Comparison of ENCODE assay signal across 13 cellular contexts in the genomic region with DNA sequence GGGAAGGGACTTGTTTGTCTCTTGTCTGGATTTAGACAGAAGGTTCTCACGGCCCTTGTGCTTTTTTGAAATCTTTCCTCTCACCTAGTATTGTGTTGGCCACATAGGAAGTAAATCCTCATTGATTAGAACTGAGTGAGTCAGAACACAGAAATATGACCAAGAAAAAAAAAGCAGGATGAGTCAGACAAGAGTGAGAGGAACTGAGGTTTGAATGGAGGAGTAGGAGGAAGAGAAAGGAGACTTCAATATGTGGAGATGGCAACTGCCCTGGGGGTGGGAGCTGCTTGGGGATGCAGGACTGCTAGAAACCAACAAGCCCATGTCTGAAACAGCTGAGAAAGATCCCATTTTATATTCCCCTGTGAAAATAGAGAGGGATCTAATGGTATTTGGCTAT.
DNase-seq lines count a peak whose midpoint lies in the region; ATAC-seq and FAIRE-seq lines count a peak whose summit lies in the region.
"Had no signal": no experiment of that assay in that cellular context is flagged by ENCODE, and none has a peak within 500 bp of the region (broad histone marks: within the 10 kb centered on the region; RNA-seq: fewer than 3 reads in every experiment).

No MANE protein-coding gene starts in this region.

- no peak for ATAC-seq in GM21825 (IDR thresholded peaks at IDR 0.05; ENCODE audit: unreplicated experiment)
- ATAC-seq: GM12878 had no signal

- peak; percentile 3 for DNase-seq in stimulated activated CD4-positive, alpha-beta T cell treated with anti-CD3 and anti-CD28 coated beads, Interleukin-15, amount 100 ng/mL, for 24 hours
- DNase-seq in stimulated activated CD4-positive, alpha-beta T cell treated with anti-CD3 and anti-CD28 coated beads, Interleukin-4, amount 100 ng/mL, for 24 hours: no peak
- peak; percentile 74 for DNase-seq in RCC 7860 (ENCODE audit: low spot score)
- DNase-seq in fibroblast of peridontal ligament (ENCODE audit: extremely low read depth): peak; percentile 74
- DNase-seq in GF-D8 (lab: John Stamatoyannopoulos, UW): no peak
- no peak for DNase-seq in ecto neural progenitor cell (ENCODE audit: low spot score)
- DNase-seq in NCI-H2227 treated with DMSO at 0.1 percent for 48 hours (lab: John Stamatoyannopoulos, UW): no peak
- DNase-seq: activated CD4-positive, alpha-beta T cell treated with anti-CD3 and anti-CD28 coated beads for 1 hour; NCI-H1105; RPMI8226; stomach had no signal

- peak; percentile 80 for FAIRE-seq in RCC 7860 (lab: Jason Lieb, UNC)
- FAIRE-seq: GM12878 had no signal

Comparison
In these comparisons a context has a peak if more than half of its experiments do, and no peak if none do; other contexts are left out.
1. DNase-seq: peak in stimulated activated CD4-positive, alpha-beta T cell treated with anti-CD3 and anti-CD28 coated beads, Interleukin-15, amount 100 ng/mL, for 24 hours (single experiment), RCC 7860 (single experiment) and fibroblast of peridontal ligament (single experiment); none in stimulated activated CD4-positive, alpha-beta T cell treated with anti-CD3 and anti-CD28 coated beads, Interleukin-4, amount 100 ng/mL, for 24 hours (single experiment), GF-D8 (single experiment), ecto neural progenitor cell (single experiment) and NCI-H2227 treated with DMSO at 0.1 percent for 48 hours (single experiment).